In the genomic region with DNA sequence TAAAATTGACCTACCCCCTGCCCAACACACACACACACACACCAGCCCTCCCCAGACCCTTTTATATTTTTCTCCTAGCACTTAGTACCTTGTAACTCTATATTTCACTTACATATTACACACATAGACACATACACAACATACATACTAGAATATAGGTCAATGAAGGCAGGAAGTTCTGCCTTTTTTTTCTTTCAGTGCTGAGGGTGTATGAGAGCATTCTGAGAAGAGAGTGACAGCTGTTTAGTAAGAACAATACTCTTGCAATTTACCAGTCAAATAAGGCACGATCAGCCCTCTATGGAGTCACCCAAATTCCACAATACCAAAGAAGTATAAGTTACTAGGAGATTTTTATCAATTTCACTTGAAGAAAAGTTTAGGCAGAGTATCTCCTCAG, we compare ENCODE assay signal across 18 cellular contexts. TPM values are rescaled to one million over a fixed set of nuclear protein-coding genes. Genes with fewer than 3 reads are reported as not detected.
A peak's percentile ranks its signal among the peaks of the same experiment; 100 is the strongest.
DNase-seq lines count a peak whose midpoint lies in the region; ATAC-seq, FAIRE-seq and TF ChIP-seq lines count a peak whose summit lies in the region.
"Had no signal": no experiment of that assay in that cellular context is flagged by ENCODE, and none has a peak within 500 bp of the region (broad histone marks: within the 10 kb centered on the region; RNA-seq: fewer than 3 reads in every experiment).

No MANE protein-coding gene starts in this region.

- CTCF ChIA-PET in activated CD8-positive, alpha-beta T cell treated with anti-CD3 and anti-CD28 coated beads for 36 hours (lab: Charles Lee) = no interaction called here
- CTCF ChIA-PET in activated CD8-positive, alpha-beta T cell treated with anti-CD3 and anti-CD28 coated beads, Interleukin-2, amount 10 ng/mL, durations not matched to agents 7 days and 5 days (lab: Charles Lee) = no interaction called here
- CTCF ChIA-PET in CD8-positive, alpha-beta memory T cell (lab: Charles Lee) = no interaction called here

- H3K9ac ChIP-seq in astrocyte (ENCODE audit: low read length) (no peak overlapping the region), neural progenitor cell (no peak overlapping the region)
- H3K9ac ChIP-seq: BLaER1, GM23248 had no signal

- H4K20me1 ChIP-seq in astrocyte (ENCODE audit: insufficient read depth, low read length) (no peaks in the 10 kb centered on the region), neural progenitor cell (ENCODE audit: low read depth) (no peaks in the 10 kb centered on the region), GM23338 (replicated peaks; ENCODE audit: insufficient read depth) (no peaks in the 10 kb centered on the region)

- no peak overlapping the region for H3K4me3 ChIP-seq in CD8-positive, alpha-beta memory T cell (ENCODE audit: low read length)
- H3K4me3 ChIP-seq in astrocyte (ENCODE audit: insufficient read depth, low read depth, low read length) (no peak overlapping the region), neural progenitor cell (no peak overlapping the region), GM23338 (no peak overlapping the region), sigmoid colon (no peak overlapping the region)
- H3K4me3 ChIP-seq: BLaER1, GM23248 had no signal

- DNase-seq in activated CD8-positive, alpha-beta T cell treated with anti-CD3 and anti-CD28 coated beads for 36 hours = no peak
- DNase-seq in activated CD8-positive, alpha-beta T cell treated with anti-CD3 and anti-CD28 coated beads, Interleukin-2, amount 10 ng/mL, durations not matched to agents 7 days and 5 days = no peak
- DNase-seq in CD8-positive, alpha-beta memory T cell = no peak
- no peak for DNase-seq in astrocyte (ENCODE audit: low read depth)
- DNase-seq in neural progenitor cell (ENCODE audit: low spot score) = no peak
- DNase-seq in GM23338 (ENCODE audit: low spot score) = no peak
- DNase-seq in NCI-H524 (lab: John Stamatoyannopoulos, UW) = no peak
- no peak for DNase-seq in sigmoid colon
- DNase-seq: 8988T, AML-193, Calu3, DMS 273 treated with DMSO at 0.1 percent for 48 hours, DMS79 treated with DMSO at 0.1 percent for 48 hours, GDM1, GM23248 had no signal

- peaks cover 16% of the 10 kb centered on the region for H3F3A ChIP-seq in neural progenitor cell (ENCODE audit: low read depth)
- no peaks in the 10 kb centered on the region for H3F3A ChIP-seq in GM23338 (replicated peaks; ENCODE audit: low read depth)

- no peak for ATAC-seq in activated CD8-positive, alpha-beta T cell treated with anti-CD3 and anti-CD28 coated beads for 36 hours
- no peak for ATAC-seq in activated CD8-positive, alpha-beta T cell treated with anti-CD3 and anti-CD28 coated beads, Interleukin-2, amount 10 ng/mL, durations not matched to agents 7 days and 5 days
- ATAC-seq in GM23338 = no peak

- no peak for TF ChIP-seq CTCF in activated CD8-positive, alpha-beta T cell treated with anti-CD3 and anti-CD28 coated beads for 36 hours (IDR thresholded peaks at IDR 0.05)
- TF ChIP-seq CTCF in astrocyte (IDR thresholded peaks at IDR 0.05; ENCODE audit: insufficient read depth, low read depth, low read length) = no peak
- no peak for TF ChIP-seq CTCF in neural progenitor cell (IDR thresholded peaks at IDR 0.05)
- TF ChIP-seq CTCF in GM23338 (conservative IDR thresholded peaks at IDR 0.05; ENCODE audit: low read depth in 2 of 2) = no peak
- no peak for TF ChIP-seq CTCF in sigmoid colon (IDR thresholded peaks at IDR 0.05)

- no peak overlapping the region for H3K4me3 Mint-ChIP-seq in activated CD8-positive, alpha-beta T cell treated with anti-CD3 and anti-CD28 coated beads for 36 hours
- H3K4me3 Mint-ChIP-seq in activated CD8-positive, alpha-beta T cell treated with anti-CD3 and anti-CD28 coated beads, Interleukin-2, amount 10 ng/mL, durations not matched to agents 7 days and 5 days = no peak overlapping the region
- peak overlapping the region in 4 of 7 donors; percentile 38 to 67 (median 45) for H3K4me3 Mint-ChIP-seq in CD8-positive, alpha-beta memory T cell
- H3K4me3 Mint-ChIP-seq in astrocyte (ENCODE audit: unreplicated experiment) (no peak overlapping the region), neural progenitor cell (no peak overlapping the region), GM23338 (no peak overlapping the region)

- H2AFZ ChIP-seq in astrocyte (ENCODE audit: low read depth, low read length) (no peak overlapping the region), neural progenitor cell (replicated peaks) (peak overlapping the region; percentile 6), GM23338 (no peak overlapping the region)
- H2AFZ ChIP-seq: GM23248 had no signal

- peak overlapping the region; percentile 71 for H3K27ac Mint-ChIP-seq in activated CD8-positive, alpha-beta T cell treated with anti-CD3 and anti-CD28 coated beads for 36 hours
- no peak overlapping the region for H3K27ac Mint-ChIP-seq in activated CD8-positive, alpha-beta T cell treated with anti-CD3 and anti-CD28 coated beads, Interleukin-2, amount 10 ng/mL, durations not matched to agents 7 days and 5 days
- H3K27ac Mint-ChIP-seq in CD8-positive, alpha-beta memory T cell = peak overlapping the region in 7 of 8 donors; percentile 68 to 94 (median 87)
- H3K27ac Mint-ChIP-seq in astrocyte (ENCODE audit: unreplicated experiment) = no peak overlapping the region
- peak overlapping the region; percentile 43 for H3K27ac Mint-ChIP-seq in neural progenitor cell
- no peak overlapping the region for H3K27ac Mint-ChIP-seq in GM23338

- no peak overlapping the region for H3K27ac ChIP-seq in CD8-positive, alpha-beta memory T cell (ENCODE audit: low read depth, low read length)
- no peak overlapping the region for H3K27ac ChIP-seq in astrocyte (ENCODE audit: low read depth, low read length)
- H3K27ac ChIP-seq in neural progenitor cell = no peak overlapping the region
- no peak overlapping the region for H3K27ac ChIP-seq in GM23338 (ENCODE audit: low read depth)
- H3K27ac ChIP-seq in sigmoid colon = no peak overlapping the region
- H3K27ac ChIP-seq: BLaER1, GM23248, HL-60 had no signal

- no peaks in the 10 kb centered on the region for H3K27me3 ChIP-seq in CD8-positive, alpha-beta memory T cell (ENCODE audit: insufficient read depth, low read length, poor library complexity, severe bottlenecking)
- no peaks in the 10 kb centered on the region for H3K27me3 ChIP-seq in astrocyte (ENCODE audit: insufficient read depth, low read length)
- H3K27me3 ChIP-seq in neural progenitor cell = no peaks in the 10 kb centered on the region
- no peaks in the 10 kb centered on the region for H3K27me3 ChIP-seq in GM23338 (ENCODE audit: insufficient read depth)
- H3K27me3 ChIP-seq in sigmoid colon = no peaks in the 10 kb centered on the region

- no peaks in the 10 kb centered on the region for H3K36me3 Mint-ChIP-seq in activated CD8-positive, alpha-beta T cell treated with anti-CD3 and anti-CD28 coated beads for 36 hours (ENCODE audit: low read depth)
- no peaks in the 10 kb centered on the region for H3K36me3 Mint-ChIP-seq in activated CD8-positive, alpha-beta T cell treated with anti-CD3 and anti-CD28 coated beads, Interleukin-2, amount 10 ng/mL, durations not matched to agents 7 days and 5 days (ENCODE audit: low read depth)
- H3K36me3 Mint-ChIP-seq in CD8-positive, alpha-beta memory T cell = peaks cover 0 to 2% (median 0%) of the 10 kb centered on the region in 3 donors
- H3K36me3 Mint-ChIP-seq in astrocyte (ENCODE audit: low read depth, unreplicated experiment) = no peaks in the 10 kb centered on the region
- H3K36me3 Mint-ChIP-seq in neural progenitor cell = no peaks in the 10 kb centered on the region
- H3K36me3 Mint-ChIP-seq in GM23338 (ENCODE audit: low read depth) = no peaks in the 10 kb centered on the region

- H3K9me3 ChIP-seq in CD8-positive, alpha-beta memory T cell (ENCODE audit: low read length) = no peaks in the 10 kb centered on the region
- H3K9me3 ChIP-seq in astrocyte (ENCODE audit: insufficient read depth, low read depth, low read length) (no peaks in the 10 kb centered on the region), neural progenitor cell (ENCODE audit: low read depth) (no peaks in the 10 kb centered on the region), sigmoid colon (no peaks in the 10 kb centered on the region)
- H3K9me3 ChIP-seq: BLaER1 had no signal

- FAIRE-seq in astrocyte (lab: Jason Lieb, UNC) = peak; percentile 72
- FAIRE-seq: GM12892 had no signal

- H3K4me1 ChIP-seq in CD8-positive, alpha-beta memory T cell (ENCODE audit: insufficient read depth, low read length) = no peaks in the 10 kb centered on the region
- H3K4me1 ChIP-seq in astrocyte (ENCODE audit: insufficient read depth, low read length) (no peaks in the 10 kb centered on the region), neural progenitor cell (peaks cover 40% of the 10 kb centered on the region), GM23338 (ENCODE audit: insufficient read depth) (0 out of 2 replicates have a peak, but pooled peaks cover 3% of the 10 kb centered on the region), sigmoid colon (no peaks in the 10 kb centered on the region)
- H3K4me1 ChIP-seq: BLaER1 had no signal

- H3K27me3 Mint-ChIP-seq in activated CD8-positive, alpha-beta T cell treated with anti-CD3 and anti-CD28 coated beads for 36 hours = peaks cover 8% of the 10 kb centered on the region
- peaks cover 4% of the 10 kb centered on the region for H3K27me3 Mint-ChIP-seq in activated CD8-positive, alpha-beta T cell treated with anti-CD3 and anti-CD28 coated beads, Interleukin-2, amount 10 ng/mL, durations not matched to agents 7 days and 5 days (ENCODE audit: low read depth)
- peaks cover 25 to 29% of the 10 kb centered on the region in 2 donors for H3K27me3 Mint-ChIP-seq in CD8-positive, alpha-beta memory T cell
- H3K27me3 Mint-ChIP-seq in astrocyte (ENCODE audit: low read depth, unreplicated experiment) = peaks cover 2% of the 10 kb centered on the region
- H3K27me3 Mint-ChIP-seq in neural progenitor cell (ENCODE audit: insufficient read depth, low read depth) = peaks cover 3% of the 10 kb centered on the region
- H3K27me3 Mint-ChIP-seq in GM23338 (ENCODE audit: insufficient read depth, low read depth, poor library complexity) = peaks cover 4% of the 10 kb centered on the region

- no peaks in the 10 kb centered on the region for H3K36me3 ChIP-seq in CD8-positive, alpha-beta memory T cell (ENCODE audit: insufficient read depth, low read length)
- H3K36me3 ChIP-seq in astrocyte (ENCODE audit: insufficient read depth, low read length) = no peaks in the 10 kb centered on the region
- no peaks in the 10 kb centered on the region for H3K36me3 ChIP-seq in neural progenitor cell
- no peaks in the 10 kb centered on the region for H3K36me3 ChIP-seq in GM23338 (ENCODE audit: insufficient read depth)
- no peaks in the 10 kb centered on the region for H3K36me3 ChIP-seq in sigmoid colon
- H3K36me3 ChIP-seq: BLaER1 had no signal

- H3K79me2 ChIP-seq in astrocyte (ENCODE audit: insufficient read depth, low read length) (no peaks in the 10 kb centered on the region), neural progenitor cell (ENCODE audit: low read depth) (no peaks in the 10 kb centered on the region), GM23338 (replicated peaks; ENCODE audit: insufficient read depth) (no peaks in the 10 kb centered on the region)

- POLR2A ChIA-PET in activated CD8-positive, alpha-beta T cell treated with anti-CD3 and anti-CD28 coated beads for 36 hours (lab: Charles Lee) = no interaction called here
- POLR2A ChIA-PET in activated CD8-positive, alpha-beta T cell treated with anti-CD3 and anti-CD28 coated beads, Interleukin-2, amount 10 ng/mL, durations not matched to agents 7 days and 5 days (lab: Charles Lee) = no interaction called here
- POLR2A ChIA-PET in CD8-positive, alpha-beta memory T cell (lab: Charles Lee) = no interaction called here

- H3K4me2 ChIP-seq in astrocyte (ENCODE audit: low read length) = no peak overlapping the region
- H3K4me2 ChIP-seq in neural progenitor cell = peak overlapping the region; percentile 21
- no peak overlapping the region for H3K4me2 ChIP-seq in GM23338
- H3K4me2 ChIP-seq: BLaER1 had no signal

- no peaks in the 10 kb centered on the region for H3K4me1 Mint-ChIP-seq in activated CD8-positive, alpha-beta T cell treated with anti-CD3 and anti-CD28 coated beads for 36 hours (ENCODE audit: low read depth)
- no peaks in the 10 kb centered on the region for H3K4me1 Mint-ChIP-seq in activated CD8-positive, alpha-beta T cell treated with anti-CD3 and anti-CD28 coated beads, Interleukin-2, amount 10 ng/mL, durations not matched to agents 7 days and 5 days (ENCODE audit: low read depth)
- peaks cover 0 to 18% (median 7%) of the 10 kb centered on the region in 3 donors for H3K4me1 Mint-ChIP-seq in CD8-positive, alpha-beta memory T cell
- H3K4me1 Mint-ChIP-seq in astrocyte (ENCODE audit: low read depth, unreplicated experiment) = no peaks in the 10 kb centered on the region
- peaks cover 44% of the 10 kb centered on the region for H3K4me1 Mint-ChIP-seq in neural progenitor cell
- H3K4me1 Mint-ChIP-seq in GM23338 = peaks cover 32% of the 10 kb centered on the region

- WGBS in sigmoid colon, 2 donors = 70 to 80% methylated on average over 1 of the region's 1 CpG

- TF ChIP-seq EP300 in sigmoid colon (IDR thresholded peaks at IDR 0.05) = no peak

- no peaks in the 10 kb centered on the region for H3K9me2 ChIP-seq in GM23338 (ENCODE audit: insufficient read depth)

- H3K9me3 Mint-ChIP-seq in activated CD8-positive, alpha-beta T cell treated with anti-CD3 and anti-CD28 coated beads for 36 hours = no peaks in the 10 kb centered on the region
- no peaks in the 10 kb centered on the region for H3K9me3 Mint-ChIP-seq in activated CD8-positive, alpha-beta T cell treated with anti-CD3 and anti-CD28 coated beads, Interleukin-2, amount 10 ng/mL, durations not matched to agents 7 days and 5 days (ENCODE audit: insufficient read depth)
- H3K9me3 Mint-ChIP-seq in CD8-positive, alpha-beta memory T cell = no peaks in the 10 kb centered on the region
- no peaks in the 10 kb centered on the region for H3K9me3 Mint-ChIP-seq in astrocyte (ENCODE audit: unreplicated experiment)
- H3K9me3 Mint-ChIP-seq in neural progenitor cell = no peaks in the 10 kb centered on the region
- no peaks in the 10 kb centered on the region for H3K9me3 Mint-ChIP-seq in GM23338

- no peak for TF ChIP-seq POLR2A in sigmoid colon (IDR thresholded peaks at IDR 0.05)

- intact Hi-C loops in activated CD8-positive, alpha-beta T cell treated with anti-CD3 and anti-CD28 coated beads for 36 hours (cut with micrococcal nuclease) = no loop called here
- intact Hi-C loops in sigmoid colon (cut with DNase I) = loop anchor here (5.0 kb wide), 2 partner anchors 100 to 220 kb away; no protein-coding TSS in a partner anchor

RNA-seq across cellular contexts. Expression of a gene that starts 33.5 kb away (rescaled TPM):
- total RNA-seq in activated CD8-positive, alpha-beta T cell treated with anti-CD3 and anti-CD28 coated beads for 36 hours = not detected
- total RNA-seq in activated CD8-positive, alpha-beta T cell treated with anti-CD3 and anti-CD28 coated beads, Interleukin-2, amount 10 ng/mL, durations not matched to agents 7 days and 5 days = not detected
- total RNA-seq in CD8-positive, alpha-beta memory T cell = not detected
- not detected for polyA plus RNA-seq in CD8-positive, alpha-beta memory T cell
- total RNA-seq in astrocyte = not detected in 2 replicates
- total RNA-seq in neural progenitor cell (ENCODE audit: low replicate concordance) = 0.15 and 0.17 TPM in 2 replicates
- 0.10 TPM in 1 of 2 replicates, not detected in the other for total RNA-seq in GM23338 (2014; rRNA removed; shearing (Covaris generic))
- not detected in 2 replicates for polyA plus RNA-seq in GM23338 (2016; fragmentation: Nextera tagmentation; extraction: Ambion mirVana)
- total RNA-seq in sigmoid colon = 1 to 10 TPM in 1 of 4 donors, under 1 TPM in 1, not detected in 2; 0.33 to 2.1 TPM
- polyA plus RNA-seq in sigmoid colon = 10 to 100 TPM in 1 of 3 donors, 1 to 10 TPM in 2; 4.2 to 12.8 (median 4.6) TPM
- total RNA-seq: GM23248 had no signal
- polyA plus RNA-seq: GM23248 had no signal

Comparison
In these comparisons a context has a peak if more than half of its experiments do, and no peak if none do; other contexts are left out.
1. H3K27ac Mint-ChIP-seq: peak in activated CD8-positive, alpha-beta T cell treated with anti-CD3 and anti-CD28 coated beads for 36 hours (single experiment), CD8-positive, alpha-beta memory T cell (7 of 8) and neural progenitor cell (single experiment); none in activated CD8-positive, alpha-beta T cell treated with anti-CD3 and anti-CD28 coated beads, Interleukin-2, amount 10 ng/mL, durations not matched to agents 7 days and 5 days (single experiment), astrocyte (single experiment) and GM23338 (single experiment).
2. H3K4me3 Mint-ChIP-seq: peak in CD8-positive, alpha-beta memory T cell (4 of 7); none in activated CD8-positive, alpha-beta T cell treated with anti-CD3 and anti-CD28 coated beads for 36 hours (single experiment), activated CD8-positive, alpha-beta T cell treated with anti-CD3 and anti-CD28 coated beads, Interleukin-2, amount 10 ng/mL, durations not matched to agents 7 days and 5 days (single experiment), astrocyte (single experiment), neural progenitor cell (single experiment) and GM23338 (single experiment).